11 cellular contexts compared by ENCODE assay signal in the genomic region with DNA sequence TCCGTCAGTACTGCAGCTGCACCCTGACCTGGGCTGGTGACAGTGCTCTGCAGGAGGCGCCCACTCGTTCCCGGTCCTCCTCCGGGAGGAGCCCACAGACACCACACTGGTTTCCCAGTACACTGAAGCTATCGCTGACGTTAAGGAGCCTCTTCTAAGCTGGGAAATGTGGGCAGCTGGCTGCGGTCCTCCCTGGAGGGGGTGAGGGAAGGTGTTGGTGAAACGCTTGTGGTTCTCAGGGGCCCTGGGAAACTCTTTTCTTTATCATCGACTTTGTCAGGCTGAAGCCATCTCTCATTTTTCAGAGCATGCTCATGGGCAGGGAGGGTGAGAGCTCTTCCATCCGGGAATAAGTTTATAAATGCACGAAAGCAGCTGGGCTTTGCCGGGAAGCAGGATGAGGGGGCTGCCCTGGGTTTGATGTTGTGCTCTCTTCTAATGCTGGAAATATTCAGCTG.
DNase-seq lines count a peak whose midpoint lies in the region; ATAC-seq and TF ChIP-seq lines count a peak whose summit lies in the region.
"Had no signal": no experiment of that assay in that cellular context is flagged by ENCODE, and none has a peak within 500 bp of the region (broad histone marks: within the 10 kb centered on the region; RNA-seq: fewer than 3 reads in every experiment).

No MANE protein-coding gene starts in this region.

- peaks cover 19% of the 10 kb centered on the region for H3K4me1 Mint-ChIP-seq in stimulated activated naive CD8-positive, alpha-beta T cell treated with anti-CD3 and anti-CD28 coated beads, Interleukin-15, amount 100 ng/mL, for 72 hours
- no peaks in the 10 kb centered on the region for H3K4me1 Mint-ChIP-seq in progenitor cell of endocrine pancreas (ENCODE audit: low read depth)

- no peaks in the 10 kb centered on the region for H3K27me3 ChIP-seq in lung (ENCODE audit: control insufficient read depth, insufficient read depth)
- no peaks in the 10 kb centered on the region for H3K27me3 ChIP-seq in mammary epithelial cell (ENCODE audit: insufficient read depth, low read length)
- H3K27me3 ChIP-seq: esophagus squamous epithelium, neural progenitor cell had no signal

- in situ Hi-C loops in mammary epithelial cell (cut with MboI; ENCODE audit: low sequenced_read_pairs in 2 of 2) = no loop called here

- no peaks in the 10 kb centered on the region for H3K27me3 Mint-ChIP-seq in stimulated activated naive CD8-positive, alpha-beta T cell treated with anti-CD3 and anti-CD28 coated beads, Interleukin-15, amount 100 ng/mL, for 72 hours
- no peaks in the 10 kb centered on the region for H3K27me3 Mint-ChIP-seq in progenitor cell of endocrine pancreas
- H3K27me3 Mint-ChIP-seq: central memory CD8-positive, alpha-beta T cell had no signal

- no peak for DNase-seq in stimulated activated naive CD8-positive, alpha-beta T cell treated with anti-CD3 and anti-CD28 coated beads, Interleukin-15, Interleukin-2, amounts not matched to agents 100 U/mL and 50 U/mL, for 24 hours
- DNase-seq in stimulated activated naive CD8-positive, alpha-beta T cell treated with anti-CD3 and anti-CD28 coated beads, Interleukin-15, amount 100 ng/mL, for 72 hours = no peak
- DNase-seq in amniotic epithelial cell (ENCODE audit: low read depth) (peak; percentile 93), lung (ENCODE audit: low spot score) (no peak), progenitor cell of endocrine pancreas (ENCODE audit: low spot score, unreplicated experiment) (no peak), mammary epithelial cell (no peak), AML-193 (lab: John Stamatoyannopoulos, UW) (no peak)
- DNase-seq: esophagus squamous epithelium had no signal

- H3K9me3 ChIP-seq in lung (ENCODE audit: control insufficient read depth in 2 of 2, insufficient read depth in 1 of 2, low read length in 1 of 2) = no peaks in the 10 kb centered on the region
- no peaks in the 10 kb centered on the region for H3K9me3 ChIP-seq in mammary epithelial cell (replicated peaks; ENCODE audit: insufficient read depth, low read length)
- H3K9me3 ChIP-seq: esophagus squamous epithelium had no signal

- H3K4me1 ChIP-seq in lung (ENCODE audit: control insufficient read depth in 2 of 2, insufficient read depth in 2 of 2, low read length in 2 of 2) = peaks cover 3 to 4% of the 10 kb centered on the region in 2 donors
- no peaks in the 10 kb centered on the region for H3K4me1 ChIP-seq in mammary epithelial cell (ENCODE audit: insufficient read depth, low read length)

- no peaks in the 10 kb centered on the region for H3K36me3 ChIP-seq in lung (ENCODE audit: control insufficient read depth in 2 of 2, insufficient read depth in 2 of 2, low read length in 2 of 2)
- H3K36me3 ChIP-seq in mammary epithelial cell (ENCODE audit: insufficient read depth, low read length) = no peaks in the 10 kb centered on the region
- H3K36me3 ChIP-seq: esophagus squamous epithelium, neural progenitor cell had no signal

- H4K20me1 ChIP-seq in mammary epithelial cell (ENCODE audit: insufficient read depth, low read length) = no peaks in the 10 kb centered on the region

- no peak overlapping the region for H3K9ac ChIP-seq in mammary epithelial cell (ENCODE audit: insufficient read depth, low read length)
- H3K9ac ChIP-seq: neural progenitor cell had no signal

- H3K4me3 Mint-ChIP-seq in stimulated activated naive CD8-positive, alpha-beta T cell treated with anti-CD3 and anti-CD28 coated beads, Interleukin-15, amount 100 ng/mL, for 72 hours = no peak overlapping the region
- no peak overlapping the region for H3K4me3 Mint-ChIP-seq in progenitor cell of endocrine pancreas (ENCODE audit: low read depth)
- H3K4me3 Mint-ChIP-seq: central memory CD8-positive, alpha-beta T cell; neural progenitor cell had no signal

- peak; percentile 44 for ATAC-seq in stimulated activated naive CD8-positive, alpha-beta T cell treated with anti-CD3 and anti-CD28 coated beads, Interleukin-15, Interleukin-2, amounts not matched to agents 100 U/mL and 50 U/mL, for 24 hours
- no peak for ATAC-seq in stimulated activated naive CD8-positive, alpha-beta T cell treated with anti-CD3 and anti-CD28 coated beads, Interleukin-15, amount 100 ng/mL, for 72 hours
- ATAC-seq in lung (ENCODE audit: insufficient read depth, low FRiP score) = peak; percentile 63
- no peak for ATAC-seq in GM19328 (IDR thresholded peaks at IDR 0.05; ENCODE audit: unreplicated experiment)

- no peaks in the 10 kb centered on the region for H3K36me3 Mint-ChIP-seq in progenitor cell of endocrine pancreas (ENCODE audit: insufficient read depth)
- H3K36me3 Mint-ChIP-seq: neural progenitor cell had no signal

- BruUV-seq in mammary epithelial cell (replicated peaks; lab: Mats Ljungman, UMichigan) = no TSS peak

- H2AFZ ChIP-seq in mammary epithelial cell (ENCODE audit: low read depth, low read length) = no peak overlapping the region
- H2AFZ ChIP-seq: neural progenitor cell had no signal

- H3K9me3 Mint-ChIP-seq in stimulated activated naive CD8-positive, alpha-beta T cell treated with anti-CD3 and anti-CD28 coated beads, Interleukin-15, amount 100 ng/mL, for 72 hours = no peaks in the 10 kb centered on the region
- no peaks in the 10 kb centered on the region for H3K9me3 Mint-ChIP-seq in progenitor cell of endocrine pancreas (ENCODE audit: low read depth)
- H3K9me3 Mint-ChIP-seq: central memory CD8-positive, alpha-beta T cell; neural progenitor cell had no signal

- no peak for TF ChIP-seq CTCF in lung (IDR thresholded peaks at IDR 0.05; ENCODE audit: control extremely low read depth, extremely low read depth)
- TF ChIP-seq CTCF in progenitor cell of endocrine pancreas (IDR thresholded peaks at IDR 0.05; ENCODE audit: unreplicated experiment) = no peak
- no peak for TF ChIP-seq CTCF in mammary epithelial cell (conservative IDR thresholded peaks at IDR 0.05 in 1 of 2, IDR thresholded peaks at IDR 0.05 in 1 of 2; ENCODE audit: extremely low read depth in 1 of 2, insufficient read depth in 1 of 2, low read depth in 1 of 2, low read length in 2 of 2)

- no peak overlapping the region for H3K27ac Mint-ChIP-seq in stimulated activated naive CD8-positive, alpha-beta T cell treated with anti-CD3 and anti-CD28 coated beads, Interleukin-15, amount 100 ng/mL, for 72 hours
- H3K27ac Mint-ChIP-seq in progenitor cell of endocrine pancreas = no peak overlapping the region

- WGBS in lung, 2 donors = 62 to 65% methylated on average over 13 of the region's 13 CpGs
- WGBS in mammary epithelial cell (ENCODE audit: low coverage, missing lambda C conversion rate) = 79% methylated on average over 13 of the region's 13 CpGs

- dilution Hi-C loops in mammary epithelial cell (cut with HindIII; ENCODE audit: low sequenced_read_pairs) = no loop called here

- intact Hi-C loops in mammary epithelial cell (cut with micrococcal nuclease) = no loop called here

- H3K4me2 ChIP-seq in mammary epithelial cell (ENCODE audit: insufficient read depth, low read depth, low read length) = no peak overlapping the region
- H3K4me2 ChIP-seq: neural progenitor cell had no signal

- CTCF ChIA-PET in mammary epithelial cell (lab: Charles Lee; ENCODE audit: low non-redundant PET) = no interaction called here

- peak overlapping the region in 1 of 2 donors; percentile 55 for H3K27ac ChIP-seq in lung (ENCODE audit: low read depth in 1 of 2, low read length in 1 of 2)
- no peak overlapping the region for H3K27ac ChIP-seq in mammary epithelial cell (ENCODE audit: insufficient read depth, low read depth, low read length)
- H3K27ac ChIP-seq: esophagus squamous epithelium, neural progenitor cell had no signal

- H3K4me3 ChIP-seq in lung (no peak overlapping the region), mammary epithelial cell (replicated peaks in 1 of 3; ENCODE audit: insufficient read depth in 1 of 3, low read depth in 2 of 3, low read length in 3 of 3) (no peak overlapping the region)
- H3K4me3 ChIP-seq: esophagus squamous epithelium, neural progenitor cell had no signal

- H3K79me2 ChIP-seq in mammary epithelial cell (ENCODE audit: insufficient read depth, low read length) = peaks cover 13% of the 10 kb centered on the region

Comparison
In these comparisons a context has a peak if more than half of its experiments do, and no peak if none do; other contexts are left out.
1. ATAC-seq: peak in stimulated activated naive CD8-positive, alpha-beta T cell treated with anti-CD3 and anti-CD28 coated beads, Interleukin-15, Interleukin-2, amounts not matched to agents 100 U/mL and 50 U/mL, for 24 hours (single experiment) and lung (single experiment); none in stimulated activated naive CD8-positive, alpha-beta T cell treated with anti-CD3 and anti-CD28 coated beads, Interleukin-15, amount 100 ng/mL, for 72 hours (single experiment) and GM19328 (single experiment).